ENCODE assay signal across 1 cellular context in genomic region chr12:91952916-91953315, GRCh38.
TF ChIP-seq lines count a peak whose summit lies in the region.

No MANE protein-coding gene starts in this region.

TF ChIP-seq in K562, 482 proteins besides CTCF, POLR2A, EP300 and RAD21 (continued from another document):
- TF ChIP-seq, protein P1, sequence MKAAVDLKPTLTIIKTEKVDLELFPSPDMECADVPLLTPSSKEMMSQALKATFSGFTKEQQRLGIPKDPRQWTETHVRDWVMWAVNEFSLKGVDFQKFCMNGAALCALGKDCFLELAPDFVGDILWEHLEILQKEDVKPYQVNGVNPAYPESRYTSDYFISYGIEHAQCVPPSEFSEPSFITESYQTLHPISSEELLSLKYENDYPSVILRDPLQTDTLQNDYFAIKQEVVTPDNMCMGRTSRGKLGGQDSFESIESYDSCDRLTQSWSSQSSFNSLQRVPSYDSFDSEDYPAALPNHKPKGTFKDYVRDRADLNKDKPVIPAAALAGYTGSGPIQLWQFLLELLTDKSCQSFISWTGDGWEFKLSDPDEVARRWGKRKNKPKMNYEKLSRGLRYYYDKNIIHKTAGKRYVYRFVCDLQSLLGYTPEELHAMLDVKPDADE (conservative IDR thresholded peaks at IDR 0.05; ENCODE audit: control insufficient read depth, low read depth, low read length), result no peak
- no peak for TF ChIP-seq SP2 (IDR thresholded peaks at IDR 0.05; ENCODE audit: extremely low read depth, low read depth, low read length, poor library complexity, severe bottlenecking)
- no peak for TF ChIP-seq LEF1 (IDR thresholded peaks at IDR 0.05)
- no peak for TF ChIP-seq CREB3L1 (IDR thresholded peaks at IDR 0.05; ENCODE audit: borderline replicate concordance, low read depth)
- TF ChIP-seq NEUROD1 (IDR thresholded peaks at IDR 0.05; ENCODE audit: borderline replicate concordance, low read depth, low read length, partially characterized antibody), result no peak
- no peak for TF ChIP-seq ZNF830 (CRISPR knock-in tag; IDR thresholded peaks at IDR 0.05)
- TF ChIP-seq RNF2 (IDR thresholded peaks at IDR 0.05), result no peak
